9 cellular contexts compared by ENCODE assay signal in the genomic region with DNA sequence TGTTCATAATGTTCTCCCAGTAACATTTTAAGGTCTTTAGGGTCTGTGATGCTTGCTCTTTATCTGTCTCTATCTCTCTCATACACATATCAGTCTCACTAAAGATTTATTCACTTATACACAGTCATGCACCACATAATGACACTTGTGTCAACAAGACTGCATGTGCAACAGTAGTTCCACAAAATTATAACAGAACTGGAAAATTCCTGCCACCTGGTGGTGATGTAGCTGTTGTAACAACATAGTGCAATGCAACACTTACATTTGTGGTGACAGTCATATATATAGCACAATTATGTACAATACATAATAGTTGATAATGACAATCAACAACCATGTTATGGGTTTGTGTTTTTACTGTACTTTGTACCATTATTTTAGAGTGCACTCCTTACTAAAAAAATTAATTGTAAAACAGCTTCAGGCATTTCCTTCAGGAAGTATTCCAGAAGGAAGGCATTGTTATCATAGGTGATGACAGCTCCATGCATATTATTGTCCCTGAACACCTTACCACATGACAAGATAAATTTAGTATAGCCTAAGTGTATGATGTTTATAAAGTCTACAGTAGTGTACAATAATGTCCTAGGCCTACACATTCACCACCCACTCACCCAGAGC. TPM values are rescaled to one million over a fixed set of nuclear protein-coding genes. Genes with fewer than 3 reads are reported as not detected.
DNase-seq lines count a peak whose midpoint lies in the region; ATAC-seq, FAIRE-seq and TF ChIP-seq lines count a peak whose summit lies in the region.
"Had no signal": no experiment of that assay in that cellular context is flagged by ENCODE, and none has a peak within 500 bp of the region (broad histone marks: within the 10 kb centered on the region; RNA-seq: fewer than 3 reads in every experiment).

No MANE protein-coding gene starts in this region.

- TF ChIP-seq CTCF in bronchial epithelial cell (IDR thresholded peaks at IDR 0.05; ENCODE audit: insufficient read depth, low read length, severe bottlenecking) (peak; percentile 30), pancreas (IDR thresholded peaks at IDR 0.05) (peak in 2 of 4 donors; percentile 13 to 27), natural killer cell (IDR thresholded peaks at IDR 0.05) (no peak)

- peak; percentile 58 to 87 (median 78) for ATAC-seq in pancreas
- ATAC-seq in natural killer cell: no peak

- no peaks in the 10 kb centered on the region for H3K9me3 Mint-ChIP-seq in activated CD4-positive, alpha-beta T cell treated with anti-CD3 and anti-CD28 coated beads, Interleukin-2, amount 10 ng/mL, durations not matched to agents 24 days and 14 days
- peaks cover 6 to 8% of the 10 kb centered on the region in 2 donors for H3K9me3 Mint-ChIP-seq in natural killer cell

- no peak overlapping the region for H3K27ac ChIP-seq in pancreas

- no peaks in the 10 kb centered on the region for H3K27me3 ChIP-seq in bronchial epithelial cell (ENCODE audit: control insufficient read depth, insufficient read depth, low read length)
- no peaks in the 10 kb centered on the region for H3K27me3 ChIP-seq in pancreas

- no peaks in the 10 kb centered on the region for H3K36me3 Mint-ChIP-seq in activated CD4-positive, alpha-beta T cell treated with anti-CD3 and anti-CD28 coated beads, Interleukin-2, amount 10 ng/mL, durations not matched to agents 24 days and 14 days (ENCODE audit: low read depth)
- no peaks in the 10 kb centered on the region for H3K36me3 Mint-ChIP-seq in natural killer cell
- H3K36me3 Mint-ChIP-seq: activated naive CD8-positive, alpha-beta T cell had no signal

- FAIRE-seq in bronchial epithelial cell (lab: Jason Lieb, UNC) (no peak), pancreas (lab: Jason Lieb, UNC) (peak; percentile 69)

- H3K4me3 ChIP-seq in bronchial epithelial cell (ENCODE audit: low read depth, low read length): no peak overlapping the region
- H3K4me3 ChIP-seq in pancreas: no peak overlapping the region

- H3K4me1 ChIP-seq in pancreas: no peaks in the 10 kb centered on the region

- H3K4me3 Mint-ChIP-seq in activated CD4-positive, alpha-beta T cell treated with anti-CD3 and anti-CD28 coated beads, Interleukin-2, amount 10 ng/mL, durations not matched to agents 24 days and 14 days: no peak overlapping the region
- H3K4me3 Mint-ChIP-seq in natural killer cell: no peak overlapping the region
- H3K4me3 Mint-ChIP-seq: activated naive CD8-positive, alpha-beta T cell had no signal

- intact Hi-C loops in activated CD4-positive, alpha-beta T cell treated with anti-CD3 and anti-CD28 coated beads, Interleukin-2, amount 10 ng/mL, durations not matched to agents 24 days and 14 days (cut with micrococcal nuclease): no loop called here
- intact Hi-C loops in pancreas (cut with DNase I): loop anchor here in 1 of 3 donors (10.0 kb wide), 1 partner anchor 345 kb away; no protein-coding TSS in a partner anchor
- intact Hi-C loops in natural killer cell (cut with micrococcal nuclease): no loop called here

- no peaks in the 10 kb centered on the region for H3K4me1 Mint-ChIP-seq in activated CD4-positive, alpha-beta T cell treated with anti-CD3 and anti-CD28 coated beads, Interleukin-2, amount 10 ng/mL, durations not matched to agents 24 days and 14 days
- H3K4me1 Mint-ChIP-seq in natural killer cell: no peaks in the 10 kb centered on the region

- no peaks in the 10 kb centered on the region for H3K36me3 ChIP-seq in bronchial epithelial cell (ENCODE audit: control insufficient read depth, insufficient read depth, low read length)
- H3K36me3 ChIP-seq in pancreas: no peaks in the 10 kb centered on the region

- H3K9me3 ChIP-seq in pancreas: no peaks in the 10 kb centered on the region

- no peak overlapping the region for H3K27ac Mint-ChIP-seq in activated CD4-positive, alpha-beta T cell treated with anti-CD3 and anti-CD28 coated beads, Interleukin-2, amount 10 ng/mL, durations not matched to agents 24 days and 14 days
- H3K27ac Mint-ChIP-seq in natural killer cell: no peak overlapping the region
- H3K27ac Mint-ChIP-seq: activated naive CD8-positive, alpha-beta T cell had no signal

- peaks cover 19% of the 10 kb centered on the region for H3K27me3 Mint-ChIP-seq in activated CD4-positive, alpha-beta T cell treated with anti-CD3 and anti-CD28 coated beads, Interleukin-2, amount 10 ng/mL, durations not matched to agents 24 days and 14 days
- H3K27me3 Mint-ChIP-seq in natural killer cell (ENCODE audit: low read depth in 2 of 2): peaks cover 0 to 7% of the 10 kb centered on the region in 2 donors

- DNase-seq in activated CD4-positive, alpha-beta T cell treated with anti-CD3 and anti-CD28 coated beads, Interleukin-2, amount 10 ng/mL, durations not matched to agents 24 days and 14 days: peak; percentile 59
- DNase-seq in activated CD4-positive, alpha-beta T cell treated with anti-CD3 and anti-CD28 coated beads, Interleukin-2, amount 50 U/mL, for 1 hour: no peak
- DNase-seq in NCI-H460 (ENCODE audit: extremely low read depth, low read depth) (peak; percentile 70), bronchial epithelial cell (ENCODE audit: low read depth) (peak; percentile 57), pancreas (no peak), AG08395 (ENCODE audit: low spot score) (no peak), natural killer cell (no peak)
- no peak for DNase-seq in stimulated activated CD4-positive, alpha-beta T cell treated with anti-CD3 and anti-CD28 coated beads, Interleukin-12 subunit alpha, Interleukin-12 subunit beta, amount 100 ng/mL, for 4 hours

RNA-seq across cellular contexts. Expression of a gene that starts 8.1 kb away (rescaled TPM):
- not detected in 2 replicates for total RNA-seq in activated CD4-positive, alpha-beta T cell treated with anti-CD3 and anti-CD28 coated beads, Interleukin-2, amount 10 ng/mL, durations not matched to agents 24 days and 14 days
- total RNA-seq in NCI-H460 (2014; rRNA removed; shearing (Covaris generic)): 0.10 and 0.14 TPM in 2 replicates
- polyA plus RNA-seq in NCI-H460 (2014; cell fraction: nucleus; rRNA removed): 0.33 TPM in 1 of 2 replicates, not detected in the other
- total RNA-seq in bronchial epithelial cell (not detected in 2 replicates), pancreas (under 1 TPM in 5 of 6 donors, not detected in 1; 0.06 to 0.47 (median 0.23) TPM), natural killer cell (not detected)
- 1 to 10 TPM in 1 of 2 donors, under 1 TPM in 1; 0.23 to 1.5 TPM for polyA plus RNA-seq in pancreas

RNA-seq across cellular contexts. Expression of a gene that starts 24.0 kb away (rescaled TPM):
- not detected in 2 replicates for total RNA-seq in activated CD4-positive, alpha-beta T cell treated with anti-CD3 and anti-CD28 coated beads, Interleukin-2, amount 10 ng/mL, durations not matched to agents 24 days and 14 days
- not detected in 2 replicates for total RNA-seq in NCI-H460 (2014; rRNA removed; shearing (Covaris generic))
- not detected in 2 replicates for polyA plus RNA-seq in NCI-H460 (2014; cell fraction: nucleus; rRNA removed)
- total RNA-seq in bronchial epithelial cell (not detected in 2 replicates), pancreas (under 1 TPM in 1 of 6 donors, not detected in 5; 0.12 TPM), natural killer cell (not detected)
- not detected for polyA plus RNA-seq in pancreas

Comparison
In these comparisons a context has a peak if more than half of its experiments do, and no peak if none do; other contexts are left out.
1. DNase-seq: peak in activated CD4-positive, alpha-beta T cell treated with anti-CD3 and anti-CD28 coated beads, Interleukin-2, amount 10 ng/mL, durations not matched to agents 24 days and 14 days (single experiment), NCI-H460 (single experiment) and bronchial epithelial cell (single experiment); none in activated CD4-positive, alpha-beta T cell treated with anti-CD3 and anti-CD28 coated beads, Interleukin-2, amount 50 U/mL, for 1 hour (single experiment), pancreas (0 of 6), AG08395 (single experiment), natural killer cell (single experiment) and stimulated activated CD4-positive, alpha-beta T cell treated with anti-CD3 and anti-CD28 coated beads, Interleukin-12 subunit alpha, Interleukin-12 subunit beta, amount 100 ng/mL, for 4 hours (single experiment).
2. ATAC-seq: peak in pancreas (4 of 4); none in natural killer cell (0 of 3).